ENCODE assay signal across 14 cellular contexts in the genomic region with DNA sequence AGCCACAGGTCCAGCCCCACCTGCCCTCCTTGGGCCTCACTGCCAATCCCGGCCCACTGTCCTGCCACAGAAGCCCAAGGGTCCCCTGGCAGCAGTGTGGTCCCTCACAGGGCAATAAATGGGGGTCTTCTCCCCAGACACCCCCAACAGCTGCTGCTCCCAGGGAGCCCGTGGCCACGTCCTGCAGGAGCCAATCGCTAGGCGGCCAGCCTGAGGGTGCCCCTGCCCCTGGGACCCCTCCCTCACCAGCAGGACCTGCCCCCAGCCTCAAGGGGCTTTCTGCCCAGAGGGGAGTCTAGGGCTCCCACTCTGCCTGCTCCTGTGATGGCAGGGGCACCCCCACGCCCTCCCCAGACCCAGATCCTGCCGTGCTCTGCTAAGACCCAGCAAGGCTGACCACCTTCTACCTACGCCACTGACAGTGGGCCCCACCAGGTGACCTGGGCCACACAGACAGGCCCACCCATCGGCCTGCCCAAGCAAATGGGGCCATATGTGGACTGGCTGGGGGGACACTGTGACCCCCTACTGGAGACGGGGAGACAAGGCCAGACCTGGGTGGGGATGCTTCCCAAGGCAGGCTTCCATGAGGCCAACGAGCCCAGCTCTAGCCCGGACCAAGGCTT. TPM values are rescaled to one million over a fixed set of nuclear protein-coding genes. Genes with fewer than 3 reads are reported as not detected.
A peak's percentile ranks its signal among the peaks of the same experiment; 100 is the strongest.
DNase-seq lines count a peak whose midpoint lies in the region; ATAC-seq, FAIRE-seq and TF ChIP-seq lines count a peak whose summit lies in the region.
"Had no signal": no experiment of that assay in that cellular context is flagged by ENCODE, and none has a peak within 500 bp of the region (broad histone marks: within the 10 kb centered on the region; RNA-seq: fewer than 3 reads in every experiment).

No MANE protein-coding gene starts in this region.

- H3K36me3 ChIP-seq in ectodermal cell (ENCODE audit: control insufficient read depth, insufficient read depth, low read length) (no peaks in the 10 kb centered on the region), neural progenitor cell (no peaks in the 10 kb centered on the region)
- H3K36me3 ChIP-seq: vagina had no signal

- peaks cover 83% of the 10 kb centered on the region for H4K20me1 ChIP-seq in neural progenitor cell (ENCODE audit: low read depth)

- H3K4me1 Mint-ChIP-seq in natural killer cell (peaks cover 34 to 74% of the 10 kb centered on the region in 2 donors), neural progenitor cell (peaks cover 34% of the 10 kb centered on the region)
- H3K4me1 Mint-ChIP-seq in natural killer cell treated with Interleukin-12 subunit alpha and Interleukin-12 subunit beta and Interleukin-15 and Interleukin-18, amount 100 ng/mL, for 72 hours (ENCODE audit: low read depth in 2 of 2) = peaks cover 17 to 31% of the 10 kb centered on the region in 2 donors

- peak overlapping the region; percentile 43 to 85 for H3K27ac Mint-ChIP-seq in natural killer cell
- H3K27ac Mint-ChIP-seq in natural killer cell treated with Interleukin-12 subunit alpha and Interleukin-12 subunit beta and Interleukin-15 and Interleukin-18, amount 100 ng/mL, for 72 hours = no peak overlapping the region
- no peak overlapping the region for H3K27ac Mint-ChIP-seq in neural progenitor cell
- H3K27ac Mint-ChIP-seq: T-helper 1 cell treated with Interleukin-12 subunit alpha and Interleukin-12 subunit beta and Interleukin-4 antibody, amounts not matched to agents 30 μg/mL and 1 μg/mL, for 36 hours had no signal

- H3K27me3 ChIP-seq in ectodermal cell (ENCODE audit: control insufficient read depth, insufficient read depth, low read length, poor library complexity, severe bottlenecking) = no peaks in the 10 kb centered on the region
- H3K27me3 ChIP-seq in neural progenitor cell = no peaks in the 10 kb centered on the region
- H3K27me3 ChIP-seq: vagina had no signal

- no peak for ATAC-seq in natural killer cell
- no peak for ATAC-seq in natural killer cell treated with Interleukin-12 subunit alpha and Interleukin-12 subunit beta and Interleukin-15 and Interleukin-18, amount 100 ng/mL, for 72 hours
- ATAC-seq: Right ventricle myocardium inferior had no signal

- FAIRE-seq in frontal cortex (lab: Jason Lieb, UNC) = no peak
- FAIRE-seq: bronchial epithelial cell, GM18507 had no signal

- H3K9me3 Mint-ChIP-seq in natural killer cell (no peaks in the 10 kb centered on the region), neural progenitor cell (no peaks in the 10 kb centered on the region)
- no peaks in the 10 kb centered on the region for H3K9me3 Mint-ChIP-seq in natural killer cell treated with Interleukin-12 subunit alpha and Interleukin-12 subunit beta and Interleukin-15 and Interleukin-18, amount 100 ng/mL, for 72 hours
- H3K9me3 Mint-ChIP-seq: T-helper 1 cell treated with Interleukin-12 subunit alpha and Interleukin-12 subunit beta and Interleukin-4 antibody, amounts not matched to agents 30 μg/mL and 1 μg/mL, for 36 hours had no signal

- H3K9me3 ChIP-seq in ectodermal cell (ENCODE audit: control insufficient read depth, low read length) (no peaks in the 10 kb centered on the region), neural progenitor cell (ENCODE audit: low read depth) (no peaks in the 10 kb centered on the region)
- H3K9me3 ChIP-seq: vagina had no signal

- H3K4me2 ChIP-seq in neural progenitor cell = no peak overlapping the region

- H3K9ac ChIP-seq in neural progenitor cell = no peak overlapping the region

- no peak overlapping the region for H3K4me3 ChIP-seq in ectodermal cell (ENCODE audit: insufficient read depth, low read depth, low read length)
- H3K4me3 ChIP-seq in neural progenitor cell = no peak overlapping the region
- H3K4me3 ChIP-seq: vagina had no signal

- DNase-seq in natural killer cell (no peak), neural progenitor cell (ENCODE audit: low spot score) (no peak), RPMI8226 (no peak), frontal cortex (ENCODE audit: low spot score in 2 of 2) (no peak), DMS153 treated with DMSO at 0.1 percent for 48 hours (lab: John Stamatoyannopoulos, UW; ENCODE audit: unreplicated experiment) (no peak), NCI-H2196 (lab: John Stamatoyannopoulos, UW; ENCODE audit: unreplicated experiment) (no peak)
- DNase-seq in natural killer cell treated with Interleukin-12 subunit alpha and Interleukin-12 subunit beta and Interleukin-15 and Interleukin-18, amount 100 ng/mL, for 72 hours (ENCODE audit: low spot score) = no peak
- DNase-seq: NCI-H1092 had no signal

- no peak overlapping the region for H2AFZ ChIP-seq in neural progenitor cell (replicated peaks)

- peaks cover 95% of the 10 kb centered on the region for H3K79me2 ChIP-seq in neural progenitor cell (ENCODE audit: low read depth)

- peaks cover 46% of the 10 kb centered on the region for H3F3A ChIP-seq in neural progenitor cell (ENCODE audit: low read depth)

- 95% methylated on average over 12 of the region's 12 CpGs for WGBS in ectodermal cell, 2 experiments

- H3K27ac ChIP-seq in ectodermal cell (ENCODE audit: insufficient read depth, low read depth, low read length, poor library complexity, severe bottlenecking) = peak overlapping the region; percentile 22
- H3K27ac ChIP-seq in neural progenitor cell = peak overlapping the region; percentile 88

- peak overlapping the region; percentile 35 for H3K4me3 Mint-ChIP-seq in natural killer cell
- H3K4me3 Mint-ChIP-seq in natural killer cell treated with Interleukin-12 subunit alpha and Interleukin-12 subunit beta and Interleukin-15 and Interleukin-18, amount 100 ng/mL, for 72 hours = no peak overlapping the region
- H3K4me3 Mint-ChIP-seq in neural progenitor cell = no peak overlapping the region
- H3K4me3 Mint-ChIP-seq: T-helper 1 cell treated with Interleukin-12 subunit alpha and Interleukin-12 subunit beta and Interleukin-4 antibody, amounts not matched to agents 30 μg/mL and 1 μg/mL, for 36 hours had no signal

- intact Hi-C loops in natural killer cell (cut with micrococcal nuclease) = no loop called here

- H3K36me3 Mint-ChIP-seq in natural killer cell (no peaks in the 10 kb centered on the region), neural progenitor cell (no peaks in the 10 kb centered on the region)
- no peaks in the 10 kb centered on the region for H3K36me3 Mint-ChIP-seq in natural killer cell treated with Interleukin-12 subunit alpha and Interleukin-12 subunit beta and Interleukin-15 and Interleukin-18, amount 100 ng/mL, for 72 hours

- no peak for TF ChIP-seq CTCF in natural killer cell (IDR thresholded peaks at IDR 0.05)
- no peak for TF ChIP-seq CTCF in neural progenitor cell (IDR thresholded peaks at IDR 0.05)

- H3K4me1 ChIP-seq in ectodermal cell (ENCODE audit: control insufficient read depth, insufficient read depth, low read length) = peaks cover 61% of the 10 kb centered on the region
- H3K4me1 ChIP-seq in neural progenitor cell = peaks cover 57% of the 10 kb centered on the region

- H3K27me3 Mint-ChIP-seq in natural killer cell (ENCODE audit: low read depth in 2 of 2) (no peaks in the 10 kb centered on the region), neural progenitor cell (ENCODE audit: insufficient read depth, low read depth) (no peaks in the 10 kb centered on the region)
- H3K27me3 Mint-ChIP-seq in natural killer cell treated with Interleukin-12 subunit alpha and Interleukin-12 subunit beta and Interleukin-15 and Interleukin-18, amount 100 ng/mL, for 72 hours = no peaks in the 10 kb centered on the region

RNA-seq across cellular contexts. Expression of a gene that starts 17.0 kb away (rescaled TPM):
- total RNA-seq in natural killer cell (100 to 1,000 TPM; 126 to 228 (median 192) TPM), neural progenitor cell (ENCODE audit: low replicate concordance) (11.7 and 32.4 TPM in 2 replicates), frontal cortex (15.9 TPM)
- total RNA-seq in natural killer cell treated with Interleukin-12 subunit alpha and Interleukin-12 subunit beta and Interleukin-15 and Interleukin-18, amount 100 ng/mL, for 72 hours = 10 to 100 TPM; 57.3 to 85.0 TPM
- polyA plus RNA-seq in ectodermal cell (2013, experiment 1 of 4) = 24.9 TPM
- 32.4 TPM for polyA plus RNA-seq in ectodermal cell (2013, experiment 2 of 4)
- 24.0 TPM for polyA plus RNA-seq in ectodermal cell (2013, experiment 3 of 4)
- 28.5 TPM for polyA plus RNA-seq in ectodermal cell (2013, experiment 4 of 4)

RNA-seq across cellular contexts. Expression of a gene that starts 46.0 kb away (rescaled TPM):
- total RNA-seq in natural killer cell (10 to 100 TPM; 84.3 to 89.0 (median 87.1) TPM), neural progenitor cell (ENCODE audit: low replicate concordance) (16.8 and 23.8 TPM in 2 replicates), frontal cortex (9.0 TPM)
- 100 to 1,000 TPM; 104 to 121 TPM for total RNA-seq in natural killer cell treated with Interleukin-12 subunit alpha and Interleukin-12 subunit beta and Interleukin-15 and Interleukin-18, amount 100 ng/mL, for 72 hours
- 42.6 TPM for polyA plus RNA-seq in ectodermal cell (2013, experiment 1 of 4)
- polyA plus RNA-seq in ectodermal cell (2013, experiment 2 of 4) = 50.8 TPM
- 32.5 TPM for polyA plus RNA-seq in ectodermal cell (2013, experiment 3 of 4)
- 40.2 TPM for polyA plus RNA-seq in ectodermal cell (2013, experiment 4 of 4)

Comparison
In these comparisons a context has a peak if more than half of its experiments do, and no peak if none do; other contexts are left out.
1. H3K27ac Mint-ChIP-seq: peak in natural killer cell (2 of 2); none in natural killer cell treated with Interleukin-12 subunit alpha and Interleukin-12 subunit beta and Interleukin-15 and Interleukin-18, amount 100 ng/mL, for 72 hours (0 of 2) and neural progenitor cell (single experiment).